In genomic region chr11:540583-541432, GRCh38 we compare ENCODE assay signal across 17 cellular contexts. TPM values are rescaled to one million over a fixed set of nuclear protein-coding genes. Genes with fewer than 3 reads are reported as not detected.
DNase-seq lines count a peak whose midpoint lies in the region; ATAC-seq and TF ChIP-seq lines count a peak whose summit lies in the region.
"Had no signal": no experiment of that assay in that cellular context is flagged by ENCODE, and none has a peak within 500 bp of the region (broad histone marks: within the 10 kb centered on the region; RNA-seq: fewer than 3 reads in every experiment).

No MANE protein-coding gene starts in this region.

- peaks cover 31% of the 10 kb centered on the region for H3K27me3 ChIP-seq in neural progenitor cell

- H3K36me3 ChIP-seq in neural progenitor cell: no peaks in the 10 kb centered on the region
- H3K36me3 ChIP-seq: HAP-1 had no signal

- no peak for TF ChIP-seq CTCF in glutamatergic neuron (IDR thresholded peaks at IDR 0.05; ENCODE audit: partially characterized antibody, unreplicated experiment)
- no peak for TF ChIP-seq CTCF in neural progenitor cell (IDR thresholded peaks at IDR 0.05)

- no peaks in the 10 kb centered on the region for H3K36me3 Mint-ChIP-seq in glutamatergic neuron (ENCODE audit: unreplicated experiment)
- H3K36me3 Mint-ChIP-seq in neural progenitor cell: peaks cover 2% of the 10 kb centered on the region
- H3K36me3 Mint-ChIP-seq: CD4-positive, alpha-beta memory T cell had no signal

- peaks cover 15% of the 10 kb centered on the region for H3K4me1 ChIP-seq in neural progenitor cell
- H3K4me1 ChIP-seq: HAP-1 had no signal

- no peaks in the 10 kb centered on the region for H3K9me3 ChIP-seq in neural progenitor cell (ENCODE audit: low read depth)
- H3K9me3 ChIP-seq: HAP-1 had no signal

- H3K27me3 Mint-ChIP-seq in glutamatergic neuron (ENCODE audit: unreplicated experiment) (peaks cover 4% of the 10 kb centered on the region), neural progenitor cell (ENCODE audit: insufficient read depth, low read depth) (peaks cover 4% of the 10 kb centered on the region)
- H3K27me3 Mint-ChIP-seq: CD4-positive, alpha-beta memory T cell had no signal

- H3K4me2 ChIP-seq in neural progenitor cell: no peak overlapping the region

- H3K27ac Mint-ChIP-seq in glutamatergic neuron (ENCODE audit: unreplicated experiment) (no peak overlapping the region), neural progenitor cell (no peak overlapping the region)
- H3K27ac Mint-ChIP-seq: CD4-positive, alpha-beta memory T cell had no signal

- H3K4me1 Mint-ChIP-seq in glutamatergic neuron (ENCODE audit: low read depth, unreplicated experiment) (no peaks in the 10 kb centered on the region), neural progenitor cell (peaks cover 17% of the 10 kb centered on the region)

- H3K27ac ChIP-seq in neural progenitor cell: no peak overlapping the region
- H3K27ac ChIP-seq: RWPE1 had no signal

- ATAC-seq in left ventricle myocardium superior: no peak

- intact Hi-C loops in left ventricle myocardium superior (cut with micrococcal nuclease): no loop called here
- intact Hi-C loops in cardiac septum (cut with DNase I): no loop called here

- H3K9me3 Mint-ChIP-seq in glutamatergic neuron (ENCODE audit: unreplicated experiment) (peaks cover 5% of the 10 kb centered on the region), neural progenitor cell (no peaks in the 10 kb centered on the region)
- H3K9me3 Mint-ChIP-seq: CD4-positive, alpha-beta memory T cell had no signal

- H3K4me3 ChIP-seq in neural progenitor cell: no peak overlapping the region
- H3K4me3 ChIP-seq: HAP-1 had no signal

- peak; percentile 18 for DNase-seq in left ventricle myocardium superior
- no peak for DNase-seq in cardiac septum (ENCODE audit: low spot score)
- peak; percentile 19 for DNase-seq in glutamatergic neuron
- peak; percentile 1 for DNase-seq in neural progenitor cell (ENCODE audit: low spot score)
- no peak for DNase-seq in KG1 (lab: John Stamatoyannopoulos, UW)
- DNase-seq in NCI-H524 treated with DMSO at 0.1 percent for 48 hours (lab: John Stamatoyannopoulos, UW): no peak
- DNase-seq in SHP77 treated with DMSO at 0.1 percent for 48 hours (lab: John Stamatoyannopoulos, UW): no peak
- DNase-seq: AML-193; DMS79 treated with DMSO at 0.1 percent for 48 hours; NCI-H1436 treated with DMSO at 0.1 percent for 48 hours; NCI-H2081 treated with DMSO at 0.1 percent for 48 hours; NCI-H2227 treated with DMSO at 0.1 percent for 48 hours; NCI-H69; NK-92 treated with Interleukin-12 subunit alpha and Interleukin-12 subunit beta, amount 100 ng/mL, for 24 hours had no signal

- no peak overlapping the region for H3K4me3 Mint-ChIP-seq in glutamatergic neuron (ENCODE audit: unreplicated experiment)
- no peak overlapping the region for H3K4me3 Mint-ChIP-seq in neural progenitor cell
- H3K4me3 Mint-ChIP-seq: CD4-positive, alpha-beta memory T cell had no signal

- no peak overlapping the region for H2AFZ ChIP-seq in neural progenitor cell (replicated peaks)

- no peaks in the 10 kb centered on the region for H3K79me2 ChIP-seq in neural progenitor cell (ENCODE audit: low read depth)

- H3K9ac ChIP-seq in neural progenitor cell: no peak overlapping the region

- no peaks in the 10 kb centered on the region for H4K20me1 ChIP-seq in neural progenitor cell (ENCODE audit: low read depth)

- H3F3A ChIP-seq in neural progenitor cell (ENCODE audit: low read depth): peaks cover 24% of the 10 kb centered on the region

RNA-seq across cellular contexts. Expression of gene LRRC56, which starts 3.5 kb away (rescaled TPM):
- 0.22 TPM for total RNA-seq in left ventricle myocardium superior
- total RNA-seq in cardiac septum: 0.38 TPM
- 2.6 TPM for total RNA-seq in glutamatergic neuron (ENCODE audit: unreplicated experiment)
- total RNA-seq in neural progenitor cell (ENCODE audit: low replicate concordance): 0.45 and 1.4 TPM in 2 replicates

RNA-seq across cellular contexts. Expression of gene HRAS, which starts 5.4 kb away (rescaled TPM):
- total RNA-seq in left ventricle myocardium superior (67.1 TPM), cardiac septum (75.9 TPM), glutamatergic neuron (ENCODE audit: unreplicated experiment) (140 TPM), neural progenitor cell (ENCODE audit: low replicate concordance) (21.2 and 32.3 TPM in 2 replicates)

RNA-seq across cellular contexts. Expression of gene LMNTD2, which starts 19.7 kb away (rescaled TPM):
- 0.20 TPM for total RNA-seq in left ventricle myocardium superior
- 0.40 TPM for total RNA-seq in cardiac septum
- total RNA-seq in glutamatergic neuron (ENCODE audit: unreplicated experiment): 2.3 TPM
- 1.1 and 2.5 TPM in 2 replicates for total RNA-seq in neural progenitor cell (ENCODE audit: low replicate concordance)

RNA-seq across cellular contexts. Expression of gene RASSF7, which starts 20.0 kb away (rescaled TPM):
- total RNA-seq in left ventricle myocardium superior (4.6 TPM), cardiac septum (2.6 TPM), glutamatergic neuron (ENCODE audit: unreplicated experiment) (9.4 TPM), neural progenitor cell (ENCODE audit: low replicate concordance) (12.8 and 48.3 TPM in 2 replicates)

RNA-seq across cellular contexts. Expression of gene RNH1, which starts 33.8 kb away (rescaled TPM):
- 171 TPM for total RNA-seq in left ventricle myocardium superior
- 158 TPM for total RNA-seq in cardiac septum
- 85.9 TPM for total RNA-seq in glutamatergic neuron (ENCODE audit: unreplicated experiment)
- total RNA-seq in neural progenitor cell (ENCODE audit: low replicate concordance): 10.5 and 44.8 TPM in 2 replicates

Comparison
In these comparisons a context has a peak if more than half of its experiments do, and no peak if none do; other contexts are left out.
1. DNase-seq: peak in left ventricle myocardium superior (single experiment), glutamatergic neuron (single experiment) and neural progenitor cell (single experiment); none in cardiac septum (single experiment), KG1 (single experiment), NCI-H524 treated with DMSO at 0.1 percent for 48 hours (single experiment) and SHP77 treated with DMSO at 0.1 percent for 48 hours (single experiment).